ENCODE assay signal across 31 cellular contexts in the genomic region with DNA sequence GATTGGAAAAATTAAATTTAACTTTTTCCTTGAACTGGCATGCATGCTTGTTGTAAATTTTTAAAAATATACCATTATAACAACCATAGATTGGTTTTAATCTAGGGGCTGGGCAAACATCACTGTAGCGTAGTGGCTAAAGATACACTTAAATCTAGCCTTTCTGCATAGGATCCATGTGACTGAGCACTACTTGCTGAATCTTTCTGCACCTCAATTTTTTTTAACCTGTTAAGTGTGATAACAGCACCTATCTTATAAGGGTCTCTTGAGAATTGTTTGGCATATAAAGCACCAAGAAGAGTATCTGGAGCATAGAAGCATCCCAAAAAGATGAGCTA. TPM values are rescaled to one million over a fixed set of nuclear protein-coding genes. Genes with fewer than 3 reads are reported as not detected.
"Had no signal": no experiment of that assay in that cellular context is flagged by ENCODE, and none has a peak within 500 bp of the region (broad histone marks: within the 10 kb centered on the region; RNA-seq: fewer than 3 reads in every experiment).

No MANE protein-coding gene starts in this region.

- H3K36me3 ChIP-seq: cardiac muscle cell, colonic mucosa, neutrophil, ovary, vagina had no signal

- ATAC-seq: activated naive CD4-positive, alpha-beta T cell treated with anti-CD3 and anti-CD28 coated beads, Interleukin-2, amount 50 U/mL, for 72 hours; activated T-cell treated with anti-CD3 and anti-CD28 coated beads, Interleukin-2, amount 50 U/mL, for 72 hours; body of pancreas; left cardiac atrium; left ventricle myocardium superior; sciatic nerve; stimulated activated effector memory CD8-positive, alpha-beta T cell treated with anti-CD3 and anti-CD28 coated beads, Interleukin-12 subunit alpha, Interleukin-12 subunit beta, amount 100 ng/mL, for 72 hours had no signal

- H3K4me1 ChIP-seq: body of pancreas, colonic mucosa, vagina had no signal

- H3K4me3 ChIP-seq: body of pancreas, cardiac muscle cell, colonic mucosa, ovary, vagina had no signal

- H3K27ac ChIP-seq: body of pancreas, cardiac muscle cell, colonic mucosa, neutrophil, ovary, vagina had no signal

- DNase-seq: activated CD4-positive, alpha-beta T cell treated with anti-CD3 and anti-CD28 coated beads for 4 hours; activated CD4-positive, alpha-beta T cell treated with anti-CD3 and anti-CD28 coated beads, Interleukin-2, amount 50 U/mL, for 4 hours; activated CD4-positive, CD25-positive, alpha-beta regulatory T cell; activated naive CD4-positive, alpha-beta T cell; activated T-cell treated with anti-CD3 and anti-CD28 coated beads for 4 hours; activated T-cell treated with anti-CD3 and anti-CD28 coated beads, Interleukin-2, amount 50 U/mL, for 72 hours; anterior cingulate cortex; body of pancreas; cerebellar nuclear complex; colonic mucosa; effector CD8-positive, alpha-beta T cell; erythroblast; head of caudate nucleus; hippocampal formation; left cardiac atrium; left ventricle myocardium superior; naive B cell; nephron progenitor cell; ovary; small intestine; stimulated activated CD4-positive, alpha-beta T cell treated with anti-CD3 and anti-CD28 coated beads, Interleukin-4, amount 100 ng/mL, for 24 hours; substantia nigra had no signal

- H3K9me3 ChIP-seq: body of pancreas, colonic mucosa, neutrophil, ovary, vagina had no signal

- H3K27me3 ChIP-seq: body of pancreas, cardiac muscle cell, colonic mucosa, neutrophil, ovary, vagina had no signal

RNA-seq across cellular contexts. Expression of gene ANXA10, which starts 4.1 kb away (rescaled TPM):
- total RNA-seq: activated naive CD4-positive, alpha-beta T cell treated with anti-CD3 and anti-CD28 coated beads, Interleukin-2, amount 50 U/mL, for 72 hours; activated T-cell treated with anti-CD3 and anti-CD28 coated beads, Interleukin-2, amount 50 U/mL, for 72 hours; cardiac muscle cell; left cardiac atrium; left ventricle myocardium superior; progenitor cell of endocrine pancreas; renal cortical epithelial cell; sciatic nerve; vagina had no signal
- polyA plus RNA-seq: cardiac muscle cell, keratinocyte had no signal
